ENCODE assay signal across 8 cellular contexts in the genomic region with DNA sequence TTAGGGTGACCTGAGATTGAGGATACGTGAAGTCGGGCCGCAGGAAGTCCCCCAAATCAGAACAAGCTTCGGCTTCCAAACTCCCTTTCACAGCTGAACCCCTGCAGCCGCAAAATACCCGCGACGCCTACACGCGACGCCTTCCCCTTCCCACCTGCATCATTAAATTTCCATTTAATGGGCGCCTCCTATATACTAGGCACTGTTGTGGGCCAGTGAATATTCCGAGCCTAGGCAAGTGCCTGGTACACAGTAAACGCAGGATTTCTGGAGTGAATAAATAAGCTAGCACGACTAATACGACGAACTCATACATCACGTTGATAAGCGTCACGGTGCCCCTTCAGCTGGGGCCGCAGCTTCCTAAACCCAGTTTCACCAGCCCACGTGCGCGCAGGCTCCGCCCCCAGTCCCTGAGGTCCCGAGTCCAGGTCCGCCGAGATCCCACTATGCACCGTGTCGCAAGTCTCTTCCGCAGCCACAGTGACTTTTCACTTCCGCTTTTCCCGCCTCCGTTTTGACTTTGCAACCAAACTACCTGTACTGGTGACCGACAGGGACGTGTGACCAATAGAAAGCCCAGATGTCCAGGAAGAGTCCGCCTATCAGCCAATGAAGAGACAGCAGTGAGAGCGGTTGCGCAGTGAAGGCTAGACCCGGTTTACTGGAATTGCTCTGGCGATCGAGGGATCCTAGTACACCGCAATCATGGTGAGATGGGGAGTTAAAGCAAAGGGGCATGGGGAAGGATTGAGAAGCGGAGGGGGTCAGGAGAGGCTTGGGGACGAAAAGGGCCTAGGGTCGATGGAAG. TPM values are rescaled to one million over a fixed set of nuclear protein-coding genes. Genes with fewer than 3 reads are reported as not detected.
A peak's percentile ranks its signal among the peaks of the same experiment; 100 is the strongest.
DNase-seq lines count a peak whose midpoint lies in the region; ATAC-seq and TF ChIP-seq lines count a peak whose summit lies in the region.

A gene (plus strand): TSS at position 623 of the 811 bp plus-strand sequence. CDS start 86 bp downstream, at position 709.

- H3K4me1 Mint-ChIP-seq in IgD-negative memory B cell, result peaks cover 22 to 35% (median 24%) of the 10 kb centered on the region in 3 donors

- H3K27ac Mint-ChIP-seq in IgD-negative memory B cell, result peak within 1 kb of the TSS; percentile 91 to 100 (median 95)

- no peaks in the 10 kb centered on the region for H3K9me3 ChIP-seq in mononuclear cell (ENCODE audit: low read depth, low read length)

- H3K4me3 ChIP-seq in epithelial cell of esophagus (ENCODE audit: low read length) (peak within 1 kb of the TSS; percentile 100), mononuclear cell (ENCODE audit: low read length) (peak within 1 kb of the TSS; percentile 76)

- peak within 1 kb of the TSS; percentile 81 to 100 (median 98) for H3K4me3 Mint-ChIP-seq in IgD-negative memory B cell

- H3K4me1 ChIP-seq in mononuclear cell (ENCODE audit: insufficient read depth, low read length), result peaks cover 67% of the 10 kb centered on the region

- DNase-seq in DMS114 treated with DMSO at 0.1 percent for 48 hours (lab: John Stamatoyannopoulos, UW; ENCODE audit: unreplicated experiment), result peak; percentile 99
- peak; percentile 99 for DNase-seq in OCI-M1 (lab: John Stamatoyannopoulos, UW)
- peak; percentile 96 for DNase-seq in activated T-cell treated with anti-CD3 and anti-CD28 coated beads for 24 hours (ENCODE audit: low read depth)
- peak; percentile 100 for DNase-seq in epithelial cell of esophagus (ENCODE audit: low read depth)
- peak; percentile 87 to 95 for DNase-seq in stimulated activated CD8-positive, alpha-beta memory T cell treated with anti-CD3 and anti-CD28 coated beads, Interleukin-2, amount 100 ng/mL, for 48 hours (ENCODE audit: low read depth in 2 of 2)

- H3K36me3 Mint-ChIP-seq in IgD-negative memory B cell, result peaks cover 1% of the 10 kb centered on the region

- ATAC-seq in GM21576 (IDR thresholded peaks at IDR 0.05; ENCODE audit: unreplicated experiment), result peak; percentile 79

- peaks cover 33% of the 10 kb centered on the region for H3K27me3 ChIP-seq in mononuclear cell (ENCODE audit: insufficient read depth, low read length)

- no peak for TF ChIP-seq CTCF in epithelial cell of esophagus (IDR thresholded peaks at IDR 0.05; ENCODE audit: insufficient read depth, low read depth, low read length, missing control alignments)

- peaks cover 29% of the 10 kb centered on the region for H3K27me3 Mint-ChIP-seq in IgD-negative memory B cell

- H3K9me3 Mint-ChIP-seq in IgD-negative memory B cell, result peaks cover 0 to 3% (median 0%) of the 10 kb centered on the region in 3 donors

RNA-seq across cellular contexts. Expression of the gene that starts here (rescaled TPM):
- polyA plus RNA-seq in IgD-negative memory B cell, result 426 TPM
- 95.5 TPM for total RNA-seq in mononuclear cell

Comparison
In these comparisons a context has a peak if more than half of its experiments do, and no peak if none do; other contexts are left out.
1. Peak in every context shown above with its lines: DNase-seq, ATAC-seq and H3K4me3 ChIP-seq.